In the genomic region with DNA sequence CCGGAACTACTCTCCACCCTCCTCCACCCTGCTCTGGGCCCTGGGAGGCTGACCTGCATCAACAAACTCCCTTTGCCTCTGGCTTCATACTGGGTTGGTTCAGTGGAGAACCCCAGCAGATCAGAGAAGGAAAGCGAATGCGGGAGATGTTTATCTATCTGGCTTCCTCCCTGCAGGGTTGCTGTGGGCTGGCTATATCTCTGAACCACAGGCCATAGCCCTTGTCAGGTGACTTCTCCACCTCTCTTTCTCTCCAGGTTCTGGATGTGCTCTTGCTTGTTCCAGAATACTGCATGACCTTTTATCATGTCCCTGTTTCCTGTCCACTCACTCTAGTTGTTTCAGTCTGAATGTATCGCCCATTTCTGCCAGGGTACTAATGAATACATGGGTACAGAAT, we compare ENCODE assay signal across 18 cellular contexts. TPM values are rescaled to one million over a fixed set of nuclear protein-coding genes. Genes with fewer than 3 reads are reported as not detected.
DNase-seq lines count a peak whose midpoint lies in the region; ATAC-seq and TF ChIP-seq lines count a peak whose summit lies in the region.
"Had no signal": no experiment of that assay in that cellular context is flagged by ENCODE, and none has a peak within 500 bp of the region (broad histone marks: within the 10 kb centered on the region; RNA-seq: fewer than 3 reads in every experiment).

No MANE protein-coding gene starts in this region.

- no peak overlapping the region for H3K27ac ChIP-seq in naive thymus-derived CD4-positive, alpha-beta T cell (ENCODE audit: low read depth, low read length)
- no peak overlapping the region for H3K27ac ChIP-seq in dorsolateral prefrontal cortex
- no peak overlapping the region for H3K27ac ChIP-seq in mammary epithelial cell (ENCODE audit: insufficient read depth, low read depth, low read length)
- H3K27ac ChIP-seq: coronary artery, SK-N-MC, suprapubic skin had no signal

- H3K36me3 Mint-ChIP-seq in activated CD8-positive, alpha-beta T cell treated with anti-CD3 and anti-CD28 coated beads, Interleukin-2, amount 10 ng/mL, durations not matched to agents 7 days and 5 days (ENCODE audit: low read depth) = no peaks in the 10 kb centered on the region
- H3K36me3 Mint-ChIP-seq in naive thymus-derived CD4-positive, alpha-beta T cell = no peaks in the 10 kb centered on the region

- peaks cover 17% of the 10 kb centered on the region for H3K4me1 Mint-ChIP-seq in activated CD8-positive, alpha-beta T cell treated with anti-CD3 and anti-CD28 coated beads, Interleukin-2, amount 10 ng/mL, durations not matched to agents 7 days and 5 days (ENCODE audit: low read depth)
- peaks cover 14 to 27% (median 20%) of the 10 kb centered on the region in 7 donors for H3K4me1 Mint-ChIP-seq in naive thymus-derived CD4-positive, alpha-beta T cell

- H3K9ac ChIP-seq in mammary epithelial cell (ENCODE audit: insufficient read depth, low read length) = no peak overlapping the region

- no peaks in the 10 kb centered on the region for H3K9me3 Mint-ChIP-seq in activated CD8-positive, alpha-beta T cell treated with anti-CD3 and anti-CD28 coated beads, Interleukin-2, amount 10 ng/mL, durations not matched to agents 7 days and 5 days (ENCODE audit: insufficient read depth)
- H3K9me3 Mint-ChIP-seq in naive thymus-derived CD4-positive, alpha-beta T cell = peaks cover 0 to 1% (median 0%) of the 10 kb centered on the region in 11 donors
- H3K9me3 Mint-ChIP-seq: HFFc6 had no signal

- CTCF ChIA-PET in activated CD8-positive, alpha-beta T cell treated with anti-CD3 and anti-CD28 coated beads, Interleukin-2, amount 10 ng/mL, durations not matched to agents 7 days and 5 days (lab: Charles Lee) = no interaction called here
- CTCF ChIA-PET in naive thymus-derived CD4-positive, alpha-beta T cell (lab: Charles Lee) = no interaction called here
- CTCF ChIA-PET in mammary epithelial cell (lab: Charles Lee; ENCODE audit: low non-redundant PET) = no interaction called here

- H3K9me3 ChIP-seq in naive thymus-derived CD4-positive, alpha-beta T cell (ENCODE audit: control insufficient read depth in 2 of 3, low read length in 3 of 3) = no peaks in the 10 kb centered on the region
- no peaks in the 10 kb centered on the region for H3K9me3 ChIP-seq in mammary epithelial cell (replicated peaks; ENCODE audit: insufficient read depth, low read length)
- H3K9me3 ChIP-seq: suprapubic skin had no signal

- no peak overlapping the region for H3K4me3 Mint-ChIP-seq in activated CD8-positive, alpha-beta T cell treated with anti-CD3 and anti-CD28 coated beads, Interleukin-2, amount 10 ng/mL, durations not matched to agents 7 days and 5 days
- peak overlapping the region in 6 of 10 donors; percentile 10 to 55 (median 42) for H3K4me3 Mint-ChIP-seq in naive thymus-derived CD4-positive, alpha-beta T cell
- H3K4me3 Mint-ChIP-seq: HFFc6 had no signal

- intact Hi-C loops in naive thymus-derived CD4-positive, alpha-beta T cell (cut with micrococcal nuclease) = loop anchor here in 1 of 2 donors (2.0 kb wide), 1 partner anchor 16 kb away; no protein-coding TSS in a partner anchor
- intact Hi-C loops in dorsolateral prefrontal cortex (cut with DNase I) (loop anchor here in 1 of 2 donors (10.0 kb wide), 1 partner anchor 194 kb away; a partner anchor contains a TSS), mammary epithelial cell (cut with micrococcal nuclease) (no loop called here)

- no peak overlapping the region for H3K4me3 ChIP-seq in naive thymus-derived CD4-positive, alpha-beta T cell (ENCODE audit: low read length)
- H3K4me3 ChIP-seq in dorsolateral prefrontal cortex (no peak overlapping the region), mammary epithelial cell (replicated peaks in 1 of 3; ENCODE audit: insufficient read depth in 1 of 3, low read depth in 2 of 3, low read length in 3 of 3) (no peak overlapping the region)
- H3K4me3 ChIP-seq: coronary artery, SK-N-MC, suprapubic skin had no signal

- TF ChIP-seq CTCF in dorsolateral prefrontal cortex (IDR thresholded peaks at IDR 0.05 in 54 of 56, conservative IDR thresholded peaks at IDR 0.05 in 2 of 56; ENCODE audit: low read depth in 1 of 56, partially characterized antibody in 56 of 56) = no peak
- TF ChIP-seq CTCF in mammary epithelial cell (conservative IDR thresholded peaks at IDR 0.05 in 1 of 2, IDR thresholded peaks at IDR 0.05 in 1 of 2; ENCODE audit: extremely low read depth in 1 of 2, insufficient read depth in 1 of 2, low read depth in 1 of 2, low read length in 2 of 2) = no peak

- H3K79me2 ChIP-seq in mammary epithelial cell (ENCODE audit: insufficient read depth, low read length) = no peaks in the 10 kb centered on the region

- no peak overlapping the region for H3K4me2 ChIP-seq in mammary epithelial cell (ENCODE audit: insufficient read depth, low read depth, low read length)

- H3K4me1 ChIP-seq in naive thymus-derived CD4-positive, alpha-beta T cell (ENCODE audit: control insufficient read depth in 2 of 2, insufficient read depth in 2 of 2, low read length in 2 of 2) = peaks cover 0 to 16% of the 10 kb centered on the region in 2 donors
- H3K4me1 ChIP-seq in mammary epithelial cell (ENCODE audit: insufficient read depth, low read length) = no peaks in the 10 kb centered on the region
- H3K4me1 ChIP-seq: suprapubic skin had no signal

- dilution Hi-C loops in mammary epithelial cell (cut with HindIII; ENCODE audit: low sequenced_read_pairs) = no loop called here

- POLR2A ChIA-PET in activated CD8-positive, alpha-beta T cell treated with anti-CD3 and anti-CD28 coated beads, Interleukin-2, amount 10 ng/mL, durations not matched to agents 7 days and 5 days (lab: Charles Lee) = no interaction called here
- POLR2A ChIA-PET in naive thymus-derived CD4-positive, alpha-beta T cell (lab: Charles Lee) = no interaction called here

- no peak overlapping the region for H2AFZ ChIP-seq in mammary epithelial cell (ENCODE audit: low read depth, low read length)

- H3K27ac Mint-ChIP-seq in activated CD8-positive, alpha-beta T cell treated with anti-CD3 and anti-CD28 coated beads, Interleukin-2, amount 10 ng/mL, durations not matched to agents 7 days and 5 days = no peak overlapping the region
- peak overlapping the region in 2 of 9 donors; percentile 47 to 69 for H3K27ac Mint-ChIP-seq in naive thymus-derived CD4-positive, alpha-beta T cell
- H3K27ac Mint-ChIP-seq: HFFc6 had no signal

- no peaks in the 10 kb centered on the region for H3K27me3 ChIP-seq in naive thymus-derived CD4-positive, alpha-beta T cell (ENCODE audit: control insufficient read depth in 2 of 2, insufficient read depth in 2 of 2, low read length in 2 of 2)
- no peaks in the 10 kb centered on the region for H3K27me3 ChIP-seq in dorsolateral prefrontal cortex
- no peaks in the 10 kb centered on the region for H3K27me3 ChIP-seq in mammary epithelial cell (ENCODE audit: insufficient read depth, low read length)
- H3K27me3 ChIP-seq: suprapubic skin had no signal

- BruUV-seq in mammary epithelial cell (replicated peaks; lab: Mats Ljungman, UMichigan) = no TSS peak

- H4K20me1 ChIP-seq in mammary epithelial cell (ENCODE audit: insufficient read depth, low read length) = no peaks in the 10 kb centered on the region

- H3K36me3 ChIP-seq in naive thymus-derived CD4-positive, alpha-beta T cell (ENCODE audit: control insufficient read depth in 2 of 3, insufficient read depth in 3 of 3, low read length in 3 of 3) = no peaks in the 10 kb centered on the region
- H3K36me3 ChIP-seq in mammary epithelial cell (ENCODE audit: insufficient read depth, low read length) = no peaks in the 10 kb centered on the region
- H3K36me3 ChIP-seq: suprapubic skin had no signal

- WGBS in mammary epithelial cell (ENCODE audit: low coverage, missing lambda C conversion rate) = 29% methylated on average over 3 of the region's 4 CpGs

- in situ Hi-C loops in KBM-7 (cut with MboI; ENCODE audit: low pct_unique_long_range_greater_than_20kb, low sequenced_read_pairs) = no loop called here
- in situ Hi-C loops in mammary epithelial cell (cut with MboI; ENCODE audit: low sequenced_read_pairs in 2 of 2) = no loop called here

- peak; percentile 86 for ATAC-seq in activated CD8-positive, alpha-beta T cell treated with anti-CD3 and anti-CD28 coated beads, Interleukin-2, amount 10 ng/mL, durations not matched to agents 7 days and 5 days
- peak; percentile 88 for ATAC-seq in naive thymus-derived CD4-positive, alpha-beta T cell
- ATAC-seq in HG03565 (IDR thresholded peaks at IDR 0.05; ENCODE audit: unreplicated experiment) = no peak
- ATAC-seq: Panc1 had no signal

- peak; percentile 44 for DNase-seq in GF-D8 (lab: John Stamatoyannopoulos, UW)
- peak; percentile 31 for DNase-seq in KBM-7
- peak; percentile 41 for DNase-seq in activated CD8-positive, alpha-beta T cell treated with anti-CD3 and anti-CD28 coated beads, Interleukin-2, amount 10 ng/mL, durations not matched to agents 7 days and 5 days
- DNase-seq in naive thymus-derived CD4-positive, alpha-beta T cell = no peak
- no peak for DNase-seq in dorsolateral prefrontal cortex
- no peak for DNase-seq in mammary epithelial cell
- DNase-seq: Calu3; foreskin fibroblast; HFFc6; kidney glomerular epithelial cell; NCI-H1436; small intestine; stimulated activated CD8-positive, alpha-beta memory T cell treated with anti-CD3 and anti-CD28 coated beads, Interleukin-4, amount 100 ng/mL, for 48 hours had no signal

- H3K27me3 Mint-ChIP-seq in activated CD8-positive, alpha-beta T cell treated with anti-CD3 and anti-CD28 coated beads, Interleukin-2, amount 10 ng/mL, durations not matched to agents 7 days and 5 days (ENCODE audit: low read depth) = peaks cover 22% of the 10 kb centered on the region
- peaks cover 0 to 34% (median 4%) of the 10 kb centered on the region in 5 donors for H3K27me3 Mint-ChIP-seq in naive thymus-derived CD4-positive, alpha-beta T cell

RNA-seq across cellular contexts. Expression of a gene that starts 51.7 kb away (rescaled TPM):
- total RNA-seq in activated CD8-positive, alpha-beta T cell treated with anti-CD3 and anti-CD28 coated beads, Interleukin-2, amount 10 ng/mL, durations not matched to agents 7 days and 5 days = 10 to 100 TPM; 40.1 to 42.5 TPM
- total RNA-seq in naive thymus-derived CD4-positive, alpha-beta T cell = 100 to 1,000 TPM in 2 of 5 experiments, 10 to 100 TPM in 3; 32.2 to 250 (median 63.2) TPM
- 10 to 100 TPM; 25.2 to 36.2 TPM for polyA plus RNA-seq in naive thymus-derived CD4-positive, alpha-beta T cell
- 100 to 1,000 TPM in 4 of 120 experiments, 10 to 100 TPM in 116; 39.0 to 110 (median 58.1) TPM for total RNA-seq in dorsolateral prefrontal cortex
- 10 to 100 TPM; 74.2 to 76.2 TPM for total RNA-seq in mammary epithelial cell
- 14.1 TPM for polyA plus RNA-seq in mammary epithelial cell
- polyA minus RNA-seq in mammary epithelial cell = 4.3 TPM

Comparison
In these comparisons a context has a peak if more than half of its experiments do, and no peak if none do; other contexts are left out.
1. DNase-seq: peak in GF-D8 (single experiment), KBM-7 (single experiment) and activated CD8-positive, alpha-beta T cell treated with anti-CD3 and anti-CD28 coated beads, Interleukin-2, amount 10 ng/mL, durations not matched to agents 7 days and 5 days (single experiment); none in naive thymus-derived CD4-positive, alpha-beta T cell (0 of 9), dorsolateral prefrontal cortex (0 of 10) and mammary epithelial cell (single experiment).